ENCODE assay signal across 1 cellular context in genomic region chr9:70398145-70398556, GRCh38.
TF ChIP-seq lines count a peak whose summit lies in the region.

No MANE protein-coding gene starts in this region.

TF ChIP-seq in K562, 482 proteins besides CTCF, POLR2A, EP300 and RAD21 (continued from another document and continues in another):
- peak; percentile 44; the same call in 1 of the 2 replicates for TF ChIP-seq JUND (IDR thresholded peaks at IDR 0.05; ENCODE audit: borderline replicate concordance, low read depth, low read length)
- peak; percentile 49; the same call in 1 of the 3 replicates for TF ChIP-seq JUND (tag; IDR thresholded peaks at IDR 0.05; ENCODE audit: borderline replicate concordance, low read depth, low read length)
- TF ChIP-seq CBX1 (IDR thresholded peaks at IDR 0.05; ENCODE audit: low read depth) = no peak
- no peak for TF ChIP-seq HDAC6 (IDR thresholded peaks at IDR 0.05; ENCODE audit: low read depth, low read length)
- TF ChIP-seq MEF2D (tag; conservative IDR thresholded peaks at IDR 0.05; ENCODE audit: low read depth) = peak; percentile 66; the same call in 1 of the 2 replicates
- TF ChIP-seq SIN3A (IDR thresholded peaks at IDR 0.05; ENCODE audit: borderline replicate concordance in 2 of 2, control insufficient read depth in 1 of 2, low read depth in 2 of 2, low read length in 2 of 2) = peak; percentile 14 to 38; a peak in 1 of 4 replicates
- no peak for TF ChIP-seq POU5F1 (IDR thresholded peaks at IDR 0.05; ENCODE audit: borderline replicate concordance, low read depth, low read length, partially characterized antibody)
- TF ChIP-seq ZBTB12 (CRISPR knock-in tag; IDR thresholded peaks at IDR 0.05) = no peak
- TF ChIP-seq U2AF1 (optimal IDR thresholded peaks at IDR 0.05; ENCODE audit: low read depth, low read length) = no peak
- TF ChIP-seq RBM25 (IDR thresholded peaks at IDR 0.05; ENCODE audit: low read depth, low read length, severe bottlenecking) = no peak
- peak; percentile 97 for TF ChIP-seq CBFA2T3 (IDR thresholded peaks at IDR 0.05)
- no peak for TF ChIP-seq AFF4 (CRISPR knock-in tag; IDR thresholded peaks at IDR 0.05)
- TF ChIP-seq DLX4 (CRISPR knock-in tag; IDR thresholded peaks at IDR 0.05) = no peak
- TF ChIP-seq OTX1 (CRISPR knock-in tag; IDR thresholded peaks at IDR 0.05) = no peak
- peak; percentile 30; the same call in 1 of the 2 replicates for TF ChIP-seq ESRRA (IDR thresholded peaks at IDR 0.05; ENCODE audit: borderline replicate concordance, low read depth)
- TF ChIP-seq ZNF449 (CRISPR knock-in tag; IDR thresholded peaks at IDR 0.05) = 0 out of 2 replicates have a peak, but pooled peaks have one; percentile 37
- TF ChIP-seq MGA (IDR thresholded peaks at IDR 0.05) = peak; percentile 36; the same call in 1 of the 2 replicates
- TF ChIP-seq CC2D1A (IDR thresholded peaks at IDR 0.05) = peak; percentile 86; the same call in 1 of the 2 replicates
- TF ChIP-seq FOXP4 (CRISPR knock-in tag; IDR thresholded peaks at IDR 0.05; ENCODE audit: borderline replicate concordance) = no peak
- peak; percentile 92 for TF ChIP-seq DPF2 (IDR thresholded peaks at IDR 0.05)
- peak in 1 of 2 experiments; percentile 84; a peak in 2 of 4 replicates for TF ChIP-seq ETV6 (IDR thresholded peaks at IDR 0.05; ENCODE audit: borderline replicate concordance in 1 of 2, low read depth in 2 of 2, low read length in 1 of 2)
- no peak for TF ChIP-seq ETV6 (CRISPR knock-in tag; IDR thresholded peaks at IDR 0.05; ENCODE audit: borderline replicate concordance)
- no peak for TF ChIP-seq KDM5B (IDR thresholded peaks at IDR 0.05; ENCODE audit: insufficient replicate concordance, low read depth, low read length)
- TF ChIP-seq NRF1 (conservative IDR thresholded peaks at IDR 0.05 in 1 of 2, IDR thresholded peaks at IDR 0.05 in 1 of 2) = peak; percentile 22 to 32; a peak in 2 of 4 replicates
- TF ChIP-seq MBD2 (IDR thresholded peaks at IDR 0.05; ENCODE audit: borderline replicate concordance, low read depth) = peak; percentile 25; the same call in 1 of the 2 replicates
- no peak for TF ChIP-seq MAFK (IDR thresholded peaks at IDR 0.05; ENCODE audit: low read length)
- TF ChIP-seq ASH1L (IDR thresholded peaks at IDR 0.05; ENCODE audit: borderline replicate concordance, low read depth, partially characterized antibody) = no peak
- no peak for TF ChIP-seq FUS (optimal IDR thresholded peaks at IDR 0.05; ENCODE audit: low read depth, low read length)
- TF ChIP-seq FOXM1 (IDR thresholded peaks at IDR 0.05; ENCODE audit: low read depth) = peak; percentile 88
- TF ChIP-seq FOXM1 (CRISPR knock-in tag; IDR thresholded peaks at IDR 0.05; ENCODE audit: low read depth) = no peak
- TF ChIP-seq RBM22 (IDR thresholded peaks at IDR 0.05; ENCODE audit: low read depth, low read length, poor library complexity, severe bottlenecking) = no peak
- peak; percentile 71 for TF ChIP-seq L3MBTL2 (IDR thresholded peaks at IDR 0.05)
- TF ChIP-seq, protein P1, sequence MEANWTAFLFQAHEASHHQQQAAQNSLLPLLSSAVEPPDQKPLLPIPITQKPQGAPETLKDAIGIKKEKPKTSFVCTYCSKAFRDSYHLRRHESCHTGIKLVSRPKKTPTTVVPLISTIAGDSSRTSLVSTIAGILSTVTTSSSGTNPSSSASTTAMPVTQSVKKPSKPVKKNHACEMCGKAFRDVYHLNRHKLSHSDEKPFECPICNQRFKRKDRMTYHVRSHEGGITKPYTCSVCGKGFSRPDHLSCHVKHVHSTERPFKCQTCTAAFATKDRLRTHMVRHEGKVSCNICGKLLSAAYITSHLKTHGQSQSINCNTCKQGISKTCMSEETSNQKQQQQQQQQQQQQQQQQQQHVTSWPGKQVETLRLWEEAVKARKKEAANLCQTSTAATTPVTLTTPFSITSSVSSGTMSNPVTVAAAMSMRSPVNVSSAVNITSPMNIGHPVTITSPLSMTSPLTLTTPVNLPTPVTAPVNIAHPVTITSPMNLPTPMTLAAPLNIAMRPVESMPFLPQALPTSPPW (CRISPR knock-in tag; IDR thresholded peaks at IDR 0.05) = peak; percentile 45
- peak; percentile 40; the same call in 1 of the 2 replicates for TF ChIP-seq MTA1 (IDR thresholded peaks at IDR 0.05; ENCODE audit: borderline replicate concordance)
- TF ChIP-seq ZNF3 (CRISPR knock-in tag; IDR thresholded peaks at IDR 0.05) = no peak
- TF ChIP-seq SPI1 (IDR thresholded peaks at IDR 0.05; ENCODE audit: borderline replicate concordance, low read depth, low read length) = peak; percentile 100
- peak; percentile 5; the same call in 1 of the 2 replicates for TF ChIP-seq JUN (IDR thresholded peaks at IDR 0.05; ENCODE audit: borderline replicate concordance, low read depth, low read length)
- no peak for TF ChIP-seq JUN (CRISPR knock-in tag; IDR thresholded peaks at IDR 0.05; ENCODE audit: borderline replicate concordance)
